ENCODE assay signal across 27 cellular contexts in the genomic region with DNA sequence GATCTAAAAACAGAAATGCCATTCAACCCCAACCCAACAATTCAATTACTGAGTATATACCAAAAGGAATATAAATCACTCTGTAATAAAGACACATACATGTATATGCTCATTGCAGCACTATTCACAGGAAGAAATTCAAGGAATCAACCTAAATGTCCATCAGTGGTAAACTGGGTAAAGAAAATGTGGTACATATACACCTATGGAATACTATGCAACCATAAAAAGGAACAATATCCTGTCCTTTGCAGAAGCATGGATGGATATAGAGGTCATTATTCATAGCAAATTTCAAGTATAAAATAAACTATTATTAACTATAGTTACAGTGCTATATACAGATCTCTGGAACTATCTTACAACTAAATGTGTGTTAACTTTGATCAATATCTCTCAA.
DNase-seq lines count a peak whose midpoint lies in the region; ATAC-seq and TF ChIP-seq lines count a peak whose summit lies in the region.
"Had no signal": no experiment of that assay in that cellular context is flagged by ENCODE, and none has a peak within 500 bp of the region (broad histone marks: within the 10 kb centered on the region; RNA-seq: fewer than 3 reads in every experiment).

No MANE protein-coding gene starts in this region.

- H4K20me1 ChIP-seq in SK-N-SH (ENCODE audit: insufficient read depth): no peaks in the 10 kb centered on the region
- H4K20me1 ChIP-seq: BLaER1; BLaER1 treated with 17β-estradiol and CSF1 and Interleukin-3, amounts not matched to agents 10 nM and 100 nM had no signal

- POLR2A ChIA-PET in SK-N-SH (lab: Yijun Ruan, JAX): no interaction called here

- H3K79me2 ChIP-seq in SK-N-SH (ENCODE audit: insufficient read depth): no peaks in the 10 kb centered on the region

- H3K27me3 ChIP-seq in SK-N-SH (ENCODE audit: insufficient read depth): no peaks in the 10 kb centered on the region
- H3K27me3 ChIP-seq: BE2C; BLaER1; BLaER1 treated with 17β-estradiol and CSF1 and Interleukin-3, amounts not matched to agents 10 nM and 100 nM had no signal

- no peak overlapping the region for H2AFZ ChIP-seq in SK-N-SH (ENCODE audit: low read depth)

- no peak for ATAC-seq in SK-N-SH treated with all-trans-retinoic acid at 6 μM for 48 hours
- ATAC-seq: A549; CD8-positive, alpha-beta T cell had no signal

- no peaks in the 10 kb centered on the region for H3K4me1 ChIP-seq in SK-N-SH (ENCODE audit: control insufficient read depth in 1 of 2, insufficient read depth in 2 of 2, low read depth in 1 of 2, low read length in 1 of 2)
- H3K4me1 ChIP-seq: A549; BE2C; BLaER1; BLaER1 treated with 17β-estradiol and CSF1 and Interleukin-3, amounts not matched to agents 10 nM and 100 nM; Caco-2 had no signal

- no peaks in the 10 kb centered on the region for H3K9me3 ChIP-seq in SK-N-SH
- H3K9me3 ChIP-seq: BE2C; BLaER1; BLaER1 treated with 17β-estradiol and CSF1 and Interleukin-3, amounts not matched to agents 10 nM and 100 nM; Caco-2 had no signal

- H3K27ac ChIP-seq in SK-N-SH (ENCODE audit: low read depth in 2 of 2, low read length in 1 of 2): no peak overlapping the region
- H3K27ac ChIP-seq: 22Rv1; A549; BLaER1; BLaER1 treated with 17β-estradiol and CSF1 and Interleukin-3, amounts not matched to agents 10 nM and 100 nM; C4-2B had no signal

- H3K4me3 ChIP-seq in SK-N-SH (ENCODE audit: low read depth in 2 of 2, low read length in 1 of 2): no peak overlapping the region
- H3K4me3 ChIP-seq: A549; BLaER1; BLaER1 treated with 17β-estradiol and CSF1 and Interleukin-3, amounts not matched to agents 10 nM and 100 nM had no signal

- CTCF ChIA-PET in SK-N-SH (lab: Yijun Ruan, JAX): no interaction called here

- no peak overlapping the region for H3K9ac ChIP-seq in SK-N-SH
- H3K9ac ChIP-seq: BLaER1; BLaER1 treated with 17β-estradiol and CSF1 and Interleukin-3, amounts not matched to agents 10 nM and 100 nM had no signal

- H3K36me3 ChIP-seq in SK-N-SH (replicated peaks in 1 of 2; ENCODE audit: control insufficient read depth in 1 of 2, insufficient read depth in 2 of 2, low read length in 1 of 2): no peaks in the 10 kb centered on the region
- H3K36me3 ChIP-seq: BE2C; BLaER1; BLaER1 treated with 17β-estradiol and CSF1 and Interleukin-3, amounts not matched to agents 10 nM and 100 nM had no signal

- no peak for TF ChIP-seq RAD21 in SK-N-SH (IDR thresholded peaks at IDR 0.05; ENCODE audit: low read length)

- TF ChIP-seq EP300 in SK-N-SH (IDR thresholded peaks at IDR 0.05; ENCODE audit: borderline replicate concordance in 1 of 2, low read depth in 1 of 2, low read length in 1 of 2): no peak

- H3K9me2 ChIP-seq in SK-N-SH: no peaks in the 10 kb centered on the region

- H3K4me2 ChIP-seq in SK-N-SH: no peak overlapping the region
- H3K4me2 ChIP-seq: A549; BLaER1; BLaER1 treated with 17β-estradiol and CSF1 and Interleukin-3, amounts not matched to agents 10 nM and 100 nM had no signal

- no peaks in the 10 kb centered on the region for H3F3A ChIP-seq in SK-N-SH (replicated peaks; ENCODE audit: insufficient read depth)

- TF ChIP-seq CTCF in SK-N-SH (IDR thresholded peaks at IDR 0.05): no peak

- DNase-seq in SK-N-SH: no peak
- DNase-seq: 8988T; ACHN; AML-193; BE2C; C1 segment of cervical spinal cord; Caco-2; Calu3; CD4-positive, alpha-beta memory T cell; CD4-positive, alpha-beta T cell; CD4-positive, CD25-positive, alpha-beta regulatory T cell; CD8-positive, alpha-beta memory T cell; CD8-positive, alpha-beta T cell; COR-L47; DMS 273 treated with DMSO at 0.1 percent for 48 hours; DMS153; DMS53; DMS79; DMS79 treated with DMSO at 0.1 percent for 48 hours; DND-41; EL had no signal

TF ChIP-seq in SK-N-SH treated with all-trans-retinoic acid at 6 μM for 48 hours, 23 proteins besides CTCF, POLR2A, EP300 and RAD21:
- TF ChIP-seq ZNF8 (CRISPR knock-in tag; IDR thresholded peaks at IDR 0.05) (peak; percentile 93), GLIS3 (CRISPR knock-in tag; IDR thresholded peaks at IDR 0.05) (no peak), BACH2 (CRISPR knock-in tag; IDR thresholded peaks at IDR 0.05; ENCODE audit: borderline replicate concordance) (no peak), SNAI2 (CRISPR knock-in tag; IDR thresholded peaks at IDR 0.05) (no peak), TOX (CRISPR knock-in tag; IDR thresholded peaks at IDR 0.05; ENCODE audit: borderline replicate concordance) (no peak), ISL1 (CRISPR knock-in tag; IDR thresholded peaks at IDR 0.05) (no peak)
- TF ChIP-seq, protein P1, sequence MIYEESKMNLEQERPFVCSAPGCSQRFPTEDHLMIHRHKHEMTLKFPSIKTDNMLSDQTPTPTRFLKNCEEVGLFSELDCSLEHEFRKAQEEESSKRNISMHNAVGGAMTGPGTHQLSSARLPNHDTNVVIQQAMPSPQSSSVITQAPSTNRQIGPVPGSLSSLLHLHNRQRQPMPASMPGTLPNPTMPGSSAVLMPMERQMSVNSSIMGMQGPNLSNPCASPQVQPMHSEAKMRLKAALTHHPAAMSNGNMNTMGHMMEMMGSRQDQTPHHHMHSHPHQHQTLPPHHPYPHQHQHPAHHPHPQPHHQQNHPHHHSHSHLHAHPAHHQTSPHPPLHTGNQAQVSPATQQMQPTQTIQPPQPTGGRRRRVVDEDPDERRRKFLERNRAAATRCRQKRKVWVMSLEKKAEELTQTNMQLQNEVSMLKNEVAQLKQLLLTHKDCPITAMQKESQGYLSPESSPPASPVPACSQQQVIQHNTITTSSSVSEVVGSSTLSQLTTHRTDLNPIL (CRISPR knock-in tag; IDR thresholded peaks at IDR 0.05; ENCODE audit: low read depth): no peak
TF ChIP-seq in SK-N-SH treated with all-trans-retinoic acid at 6 μM for 48 hours: peak in this region for 1.

TF ChIP-seq in SK-N-SH, 30 proteins besides CTCF, POLR2A, EP300 and RAD21:
- no peak for TF ChIP-seq RFX5 (IDR thresholded peaks at IDR 0.05; ENCODE audit: low read length)
- TF ChIP-seq, protein P2, sequence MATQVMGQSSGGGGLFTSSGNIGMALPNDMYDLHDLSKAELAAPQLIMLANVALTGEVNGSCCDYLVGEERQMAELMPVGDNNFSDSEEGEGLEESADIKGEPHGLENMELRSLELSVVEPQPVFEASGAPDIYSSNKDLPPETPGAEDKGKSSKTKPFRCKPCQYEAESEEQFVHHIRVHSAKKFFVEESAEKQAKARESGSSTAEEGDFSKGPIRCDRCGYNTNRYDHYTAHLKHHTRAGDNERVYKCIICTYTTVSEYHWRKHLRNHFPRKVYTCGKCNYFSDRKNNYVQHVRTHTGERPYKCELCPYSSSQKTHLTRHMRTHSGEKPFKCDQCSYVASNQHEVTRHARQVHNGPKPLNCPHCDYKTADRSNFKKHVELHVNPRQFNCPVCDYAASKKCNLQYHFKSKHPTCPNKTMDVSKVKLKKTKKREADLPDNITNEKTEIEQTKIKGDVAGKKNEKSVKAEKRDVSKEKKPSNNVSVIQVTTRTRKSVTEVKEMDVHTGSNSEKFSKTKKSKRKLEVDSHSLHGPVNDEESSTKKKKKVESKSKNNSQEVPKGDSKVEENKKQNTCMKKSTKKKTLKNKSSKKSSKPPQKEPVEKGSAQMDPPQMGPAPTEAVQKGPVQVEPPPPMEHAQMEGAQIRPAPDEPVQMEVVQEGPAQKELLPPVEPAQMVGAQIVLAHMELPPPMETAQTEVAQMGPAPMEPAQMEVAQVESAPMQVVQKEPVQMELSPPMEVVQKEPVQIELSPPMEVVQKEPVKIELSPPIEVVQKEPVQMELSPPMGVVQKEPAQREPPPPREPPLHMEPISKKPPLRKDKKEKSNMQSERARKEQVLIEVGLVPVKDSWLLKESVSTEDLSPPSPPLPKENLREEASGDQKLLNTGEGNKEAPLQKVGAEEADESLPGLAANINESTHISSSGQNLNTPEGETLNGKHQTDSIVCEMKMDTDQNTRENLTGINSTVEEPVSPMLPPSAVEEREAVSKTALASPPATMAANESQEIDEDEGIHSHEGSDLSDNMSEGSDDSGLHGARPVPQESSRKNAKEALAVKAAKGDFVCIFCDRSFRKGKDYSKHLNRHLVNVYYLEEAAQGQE (IDR thresholded peaks at IDR 0.05; ENCODE audit: low read depth, low read length): no peak
- TF ChIP-seq, protein P3, sequence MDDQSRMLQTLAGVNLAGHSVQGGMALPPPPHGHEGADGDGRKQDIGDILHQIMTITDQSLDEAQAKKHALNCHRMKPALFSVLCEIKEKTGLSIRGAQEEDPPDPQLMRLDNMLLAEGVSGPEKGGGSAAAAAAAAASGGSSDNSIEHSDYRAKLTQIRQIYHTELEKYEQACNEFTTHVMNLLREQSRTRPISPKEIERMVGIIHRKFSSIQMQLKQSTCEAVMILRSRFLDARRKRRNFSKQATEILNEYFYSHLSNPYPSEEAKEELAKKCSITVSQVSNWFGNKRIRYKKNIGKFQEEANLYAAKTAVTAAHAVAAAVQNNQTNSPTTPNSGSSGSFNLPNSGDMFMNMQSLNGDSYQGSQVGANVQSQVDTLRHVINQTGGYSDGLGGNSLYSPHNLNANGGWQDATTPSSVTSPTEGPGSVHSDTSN (IDR thresholded peaks at IDR 0.05): no peak
- no peak for TF ChIP-seq FOXJ3 (CRISPR knock-in tag; IDR thresholded peaks at IDR 0.05)
- no peak for TF ChIP-seq ELF1 (IDR thresholded peaks at IDR 0.05)
- TF ChIP-seq POLR2AphosphoS5 (IDR thresholded peaks at IDR 0.05; ENCODE audit: low read depth, low read length): no peak
- no peak for TF ChIP-seq SMC3 (IDR thresholded peaks at IDR 0.05; ENCODE audit: low read depth, low read length)
- TF ChIP-seq, protein P4, sequence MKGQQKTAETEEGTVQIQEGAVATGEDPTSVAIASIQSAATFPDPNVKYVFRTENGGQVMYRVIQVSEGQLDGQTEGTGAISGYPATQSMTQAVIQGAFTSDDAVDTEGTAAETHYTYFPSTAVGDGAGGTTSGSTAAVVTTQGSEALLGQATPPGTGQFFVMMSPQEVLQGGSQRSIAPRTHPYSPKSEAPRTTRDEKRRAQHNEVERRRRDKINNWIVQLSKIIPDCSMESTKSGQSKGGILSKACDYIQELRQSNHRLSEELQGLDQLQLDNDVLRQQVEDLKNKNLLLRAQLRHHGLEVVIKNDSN (IDR thresholded peaks at IDR 0.05; ENCODE audit: borderline replicate concordance, low read depth): no peak
